16 cellular contexts compared by ENCODE assay signal in genomic region chr20:18314786-18315406, GRCh38. TPM values are rescaled to one million over a fixed set of nuclear protein-coding genes. Genes with fewer than 3 reads are reported as not detected.
DNase-seq lines count a peak whose midpoint lies in the region; ATAC-seq, FAIRE-seq and TF ChIP-seq lines count a peak whose summit lies in the region.
"Had no signal": no experiment of that assay in that cellular context is flagged by ENCODE, and none has a peak within 500 bp of the region (broad histone marks: within the 10 kb centered on the region; RNA-seq: fewer than 3 reads in every experiment).

No MANE protein-coding gene starts in this region.

- H3K4me3 Mint-ChIP-seq in astrocyte (ENCODE audit: unreplicated experiment): no peak overlapping the region
- H3K4me3 Mint-ChIP-seq: activated CD8-positive, alpha-beta T cell treated with anti-CD3 and anti-CD28 coated beads, Interleukin-2, amount 10 ng/mL, durations not matched to agents 7 days and 5 days; T-helper 2 cell treated with Interferon-gamma antibody and Interleukin-4, amounts not matched to agents 5 μg/mL and 100 μg/mL, for 36 hours had no signal

- H3K9ac ChIP-seq in astrocyte (ENCODE audit: low read length): no peak overlapping the region
- H3K9ac ChIP-seq: BLaER1 had no signal

- no peak for ATAC-seq in heart right ventricle
- ATAC-seq: activated CD8-positive, alpha-beta T cell treated with anti-CD3 and anti-CD28 coated beads, Interleukin-2, amount 10 ng/mL, durations not matched to agents 7 days and 5 days had no signal

- intact Hi-C loops in heart right ventricle (cut with DNase I): no loop called here

- H3K27ac Mint-ChIP-seq in astrocyte (ENCODE audit: unreplicated experiment): no peak overlapping the region
- H3K27ac Mint-ChIP-seq: activated CD8-positive, alpha-beta T cell treated with anti-CD3 and anti-CD28 coated beads, Interleukin-2, amount 10 ng/mL, durations not matched to agents 7 days and 5 days; T-helper 2 cell treated with Interferon-gamma antibody and Interleukin-4, amounts not matched to agents 5 μg/mL and 100 μg/mL, for 36 hours had no signal

- H3K27me3 Mint-ChIP-seq in astrocyte (ENCODE audit: low read depth, unreplicated experiment): no peaks in the 10 kb centered on the region

- TF ChIP-seq CTCF in astrocyte (IDR thresholded peaks at IDR 0.05; ENCODE audit: insufficient read depth, low read depth, low read length): no peak
- no peak for TF ChIP-seq CTCF in heart right ventricle (IDR thresholded peaks at IDR 0.05)

- 94 to 95% methylated on average over 8 of the region's 8 CpGs for WGBS in heart right ventricle, 2 donors

- H3K27ac ChIP-seq in ACC112 (ENCODE audit: low read depth, low read length) (peak overlapping the region; percentile 50; the same call in 1 of the 2 replicates), astrocyte (ENCODE audit: low read depth, low read length) (peak overlapping the region; percentile 21), heart right ventricle (no peak overlapping the region)
- H3K27ac ChIP-seq: BLaER1, colonic mucosa, heart left ventricle had no signal

- peaks cover 9% of the 10 kb centered on the region for H4K20me1 ChIP-seq in astrocyte (ENCODE audit: insufficient read depth, low read length)
- H4K20me1 ChIP-seq: BLaER1 had no signal

- peaks cover 23% of the 10 kb centered on the region for H3K36me3 Mint-ChIP-seq in astrocyte (ENCODE audit: low read depth, unreplicated experiment)

- no peak overlapping the region for H2AFZ ChIP-seq in ACC112 (ENCODE audit: low read length, unreplicated experiment)
- no peak overlapping the region for H2AFZ ChIP-seq in astrocyte (ENCODE audit: low read depth, low read length)

- H3K4me1 ChIP-seq in ACC112 (ENCODE audit: control insufficient read depth, insufficient read depth, low read length, unreplicated experiment) (peaks cover 6% of the 10 kb centered on the region), astrocyte (ENCODE audit: insufficient read depth, low read length) (peaks cover 4% of the 10 kb centered on the region), heart right ventricle (no peaks in the 10 kb centered on the region)
- H3K4me1 ChIP-seq: BLaER1, colonic mucosa, heart left ventricle had no signal

- H3K79me2 ChIP-seq in ACC112 (ENCODE audit: control insufficient read depth, insufficient read depth, low read length, unreplicated experiment) (no peaks in the 10 kb centered on the region), astrocyte (ENCODE audit: insufficient read depth, low read length) (no peaks in the 10 kb centered on the region)

- H3K4me3 ChIP-seq in ACC112 (ENCODE audit: low read depth, low read length): no peak overlapping the region
- no peak overlapping the region for H3K4me3 ChIP-seq in astrocyte (ENCODE audit: insufficient read depth, low read depth, low read length)
- no peak overlapping the region for H3K4me3 ChIP-seq in heart right ventricle
- H3K4me3 ChIP-seq: BLaER1, colonic mucosa, heart left ventricle had no signal

- no peak overlapping the region for H3K4me2 ChIP-seq in astrocyte (ENCODE audit: low read length)
- H3K4me2 ChIP-seq: BLaER1 had no signal

- H3K9me3 ChIP-seq in astrocyte (ENCODE audit: insufficient read depth, low read depth, low read length) (no peaks in the 10 kb centered on the region), heart right ventricle (no peaks in the 10 kb centered on the region)
- H3K9me3 ChIP-seq: BLaER1, colonic mucosa, heart left ventricle had no signal

- DNase-seq in HS-27A (ENCODE audit: low read depth) (peak; percentile 4), astrocyte (ENCODE audit: low read depth) (peak; percentile 53), hepatic stellate cell (ENCODE audit: low spot score) (peak; percentile 27), hippocampal formation (lab: John Stamatoyannopoulos, UW) (no peak), cerebellum (ENCODE audit: low spot score) (no peak), heart right ventricle (no peak), COR-L47 (lab: John Stamatoyannopoulos, UW) (no peak)
- DNase-seq: activated CD8-positive, alpha-beta T cell treated with anti-CD3 and anti-CD28 coated beads, Interleukin-2, amount 10 ng/mL, durations not matched to agents 7 days and 5 days; activated naive CD4-positive, alpha-beta T cell treated with Interleukin-2 at 50 U/mL for 16 hours; colonic mucosa; heart left ventricle; mesendoderm; stimulated activated CD8-positive, alpha-beta memory T cell treated with anti-CD3 and anti-CD28 coated beads, Interleukin-4, amount 100 ng/mL, for 48 hours had no signal

- H3K4me1 Mint-ChIP-seq in astrocyte (ENCODE audit: low read depth, unreplicated experiment): peaks cover 9% of the 10 kb centered on the region

- peak; percentile 13 for FAIRE-seq in astrocyte (lab: Jason Lieb, UNC)

- H3K9me3 Mint-ChIP-seq in astrocyte (ENCODE audit: unreplicated experiment): peaks cover 3% of the 10 kb centered on the region
- H3K9me3 Mint-ChIP-seq: T-helper 2 cell treated with Interferon-gamma antibody and Interleukin-4, amounts not matched to agents 5 μg/mL and 100 μg/mL, for 36 hours had no signal

- no peaks in the 10 kb centered on the region for H3K27me3 ChIP-seq in ACC112 (ENCODE audit: insufficient read depth, low read length)
- no peaks in the 10 kb centered on the region for H3K27me3 ChIP-seq in astrocyte (ENCODE audit: insufficient read depth, low read length)
- no peaks in the 10 kb centered on the region for H3K27me3 ChIP-seq in heart right ventricle
- H3K27me3 ChIP-seq: BLaER1, colonic mucosa, heart left ventricle had no signal

- H3K36me3 ChIP-seq in ACC112 (ENCODE audit: insufficient read depth, low read length) (peaks cover 30% of the 10 kb centered on the region), astrocyte (ENCODE audit: insufficient read depth, low read length) (peaks cover 16% of the 10 kb centered on the region), heart right ventricle (peaks cover 0 to 61% (median 19%) of the 10 kb centered on the region in 9 donors)
- H3K36me3 ChIP-seq: colonic mucosa had no signal

RNA-seq across cellular contexts. Expression of gene ZNF133, which starts 26.6 kb away (rescaled TPM):
- total RNA-seq in astrocyte: 10.7 and 12.5 TPM in 2 replicates
- 20.9 TPM for total RNA-seq in cerebellum
- 1 to 10 TPM; 4.9 to 7.2 (median 5.6) TPM for total RNA-seq in heart right ventricle
- polyA plus RNA-seq in heart right ventricle: 10 to 100 TPM in 1 of 2 donors, 1 to 10 TPM in 1; 7.2 to 16.6 TPM

Comparison
In these comparisons a context has a peak if more than half of its experiments do, and no peak if none do; other contexts are left out.
1. H3K27ac ChIP-seq: peak in ACC112 (single experiment) and astrocyte (single experiment); none in heart right ventricle (0 of 10).
2. DNase-seq: peak in HS-27A (single experiment), astrocyte (single experiment) and hepatic stellate cell (single experiment); none in hippocampal formation (0 of 2), cerebellum (single experiment), heart right ventricle (0 of 2) and COR-L47 (single experiment).